Comparison of ENCODE assay signal across 19 cellular contexts in the genomic region with DNA sequence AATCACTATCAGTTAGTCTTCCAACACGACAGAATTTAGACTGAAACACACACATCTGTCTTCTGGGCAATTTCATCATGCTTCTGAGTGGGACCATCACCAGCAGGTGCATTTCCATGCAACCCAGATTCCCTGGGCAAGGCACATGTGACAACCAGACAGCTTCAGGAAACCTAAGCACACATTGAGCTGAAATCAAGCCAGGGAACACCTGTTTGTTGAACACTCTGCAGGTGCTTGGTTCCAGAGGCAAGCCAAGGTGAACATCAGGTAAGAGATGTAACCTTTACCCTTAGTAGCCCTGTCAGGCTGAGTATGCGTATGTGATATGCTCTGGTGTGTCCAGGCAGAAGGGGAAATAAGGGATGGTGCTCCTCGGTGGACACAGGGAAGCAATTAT.
A peak's percentile ranks its signal among the peaks of the same experiment; 100 is the strongest.
DNase-seq lines count a peak whose midpoint lies in the region; ATAC-seq and TF ChIP-seq lines count a peak whose summit lies in the region.
"Had no signal": no experiment of that assay in that cellular context is flagged by ENCODE, and none has a peak within 500 bp of the region (broad histone marks: within the 10 kb centered on the region; RNA-seq: fewer than 3 reads in every experiment).

No MANE protein-coding gene starts in this region.

- peak overlapping the region; percentile 34 to 82 (median 50) for H3K4me3 Mint-ChIP-seq in nephron
- H3K4me3 Mint-ChIP-seq: CD14-positive monocyte had no signal

- no peak overlapping the region for H3K27ac Mint-ChIP-seq in nephron
- H3K27ac Mint-ChIP-seq: CD14-positive monocyte had no signal

- H3K4me1 Mint-ChIP-seq in nephron: peaks cover 13% of the 10 kb centered on the region

- no peak for ATAC-seq in HG03354 (IDR thresholded peaks at IDR 0.05; ENCODE audit: poor library complexity, severe bottlenecking, unreplicated experiment)
- ATAC-seq: GM12878 had no signal

- no peak for TF ChIP-seq CTCF in nephron (IDR thresholded peaks at IDR 0.05; ENCODE audit: unreplicated experiment in 3 of 3)

- H3K36me3 Mint-ChIP-seq in nephron (ENCODE audit: low read depth): peaks cover 8% of the 10 kb centered on the region

- peaks cover 15% of the 10 kb centered on the region for H3K27me3 Mint-ChIP-seq in nephron (ENCODE audit: low read depth)

- peak; percentile 27 for DNase-seq in NCI-H2107 treated with DMSO at 0.1 percent for 48 hours (lab: John Stamatoyannopoulos, UW; ENCODE audit: unreplicated experiment)
- no peak for DNase-seq in NCI-H2107 (lab: John Stamatoyannopoulos, UW)
- peak; percentile 84 for DNase-seq in DMS53 (lab: John Stamatoyannopoulos, UW)
- peak; percentile 51 for DNase-seq in NCI-H2196 treated with DMSO at 0.1 percent for 48 hours (lab: John Stamatoyannopoulos, UW; ENCODE audit: unreplicated experiment)
- DNase-seq in DMS153 (lab: John Stamatoyannopoulos, UW): no peak
- DNase-seq in HuH-7 (ENCODE audit: low spot score): no peak
- DNase-seq: 8988T, Caco-2, EL, GM23248, NCI-H1105 treated with DMSO at 0.1 percent for 48 hours, NCI-H187 treated with DMSO at 0.1 percent for 48 hours, NCI-H69, Right ventricle myocardium superior, SW 1271 had no signal

- no peaks in the 10 kb centered on the region for H3K9me3 Mint-ChIP-seq in nephron

Comparison
In these comparisons a context has a peak if more than half of its experiments do, and no peak if none do; other contexts are left out.
1. DNase-seq: peak in NCI-H2107 treated with DMSO at 0.1 percent for 48 hours (single experiment), DMS53 (single experiment) and NCI-H2196 treated with DMSO at 0.1 percent for 48 hours (single experiment); none in NCI-H2107 (single experiment), DMS153 (single experiment) and HuH-7 (single experiment).